8 cellular contexts compared by ENCODE assay signal in genomic region chr6:30907758-30908591, GRCh38. TPM values are rescaled to one million over a fixed set of nuclear protein-coding genes. Genes with fewer than 3 reads are reported as not detected.
DNase-seq lines count a peak whose midpoint lies in the region; ATAC-seq and TF ChIP-seq lines count a peak whose summit lies in the region.

GTF2H4 (plus strand) TSS chr6:30908207.

- H3K9ac ChIP-seq in HUES64 (ENCODE audit: low read depth, low read length): peak within 1 kb of the TSS; percentile 85
- H3K9ac ChIP-seq in OCI-LY1 (ENCODE audit: low read length): peak within 1 kb of the TSS; percentile 82

- peak within 1 kb of the TSS; percentile 99 for H3K4me3 ChIP-seq in HUES64 (ENCODE audit: low read length)
- H3K4me3 ChIP-seq in OCI-LY1 (ENCODE audit: low read depth, low read length, poor library complexity, severe bottlenecking): peak within 1 kb of the TSS; percentile 73
- peak within 1 kb of the TSS; percentile 99 for H3K4me3 ChIP-seq in mesodermal cell (ENCODE audit: extremely low read depth, insufficient read depth, low read length, poor library complexity, severe bottlenecking)

- ATAC-seq in GM21447 (IDR thresholded peaks at IDR 0.05; ENCODE audit: unreplicated experiment): peak; percentile 93

- no peaks in the 10 kb centered on the region for H3K79me2 ChIP-seq in OCI-LY1 (ENCODE audit: insufficient read depth, low read length)

- WGBS in HUES64: 2% methylated on average over 49 of the region's 49 CpGs
- WGBS in mesodermal cell (ENCODE audit: insufficient coverage in 2 of 2), 2 experiments: 2 to 3% methylated on average over 41 to 49 of the region's 49 CpGs

- H3K36me3 ChIP-seq in HUES64 (ENCODE audit: insufficient read depth, low read length): peaks cover 37% of the 10 kb centered on the region
- peaks cover under 1% of the 10 kb centered on the region; the same call in 1 of the 2 replicates for H3K36me3 ChIP-seq in OCI-LY1 (ENCODE audit: insufficient read depth, low read length)
- H3K36me3 ChIP-seq in mesodermal cell (ENCODE audit: control insufficient read depth, insufficient read depth, low read length): peaks cover 32% of the 10 kb centered on the region

- no peaks in the 10 kb centered on the region for H3K9me2 ChIP-seq in OCI-LY1 (ENCODE audit: low read depth, low read length)

- DNase-seq in Caki2 (ENCODE audit: low read depth): peak; percentile 99
- peak; percentile 94 for DNase-seq in activated CD8-positive, alpha-beta memory T cell treated with anti-CD3 and anti-CD28 coated beads, Interleukin-2, amount 50 U/mL, for 4 hours
- peak; percentile 86 to 95 for DNase-seq in stimulated activated CD8-positive, alpha-beta memory T cell treated with anti-CD3 and anti-CD28 coated beads, Interleukin-15, amount 100 ng/mL, for 4 hours (ENCODE audit: low read depth in 2 of 2)

- H2AFZ ChIP-seq in OCI-LY1 (ENCODE audit: low read length): no peak within 1 kb of the TSS

- H3K27ac ChIP-seq in HUES64 (ENCODE audit: low read depth, low read length) (peak within 1 kb of the TSS; percentile 58; the same call in 1 of the 2 replicates), OCI-LY1 (ENCODE audit: low read depth, low read length, poor library complexity, severe bottlenecking) (no peak within 1 kb of the TSS), mesodermal cell (ENCODE audit: low read depth, low read length, severe bottlenecking) (no peak within 1 kb of the TSS)

- TF ChIP-seq CTCF in OCI-LY1 (IDR thresholded peaks at IDR 0.05; ENCODE audit: low read length): no peak

- H3K4me2 ChIP-seq in OCI-LY1 (ENCODE audit: low read length): peak within 1 kb of the TSS; percentile 78

- no peaks in the 10 kb centered on the region; the same call in 1 of the 2 replicates for H3F3A ChIP-seq in OCI-LY1 (ENCODE audit: insufficient read depth, low read length)

- no peaks in the 10 kb centered on the region for H4K20me1 ChIP-seq in OCI-LY1 (ENCODE audit: insufficient read depth, low read length)

- in situ Hi-C loops in Caki2 (cut with HindIII; ENCODE audit: low pct_unique_long_range_greater_than_20kb, low sequenced_read_pairs): no loop called here
- in situ Hi-C loops in endometrial microvascular endothelial cells (cut with HindIII; ENCODE audit: inconsistent ontology term, low pct_unique_long_range_greater_than_20kb, low sequenced_read_pairs): no loop called here

- H3K4me1 ChIP-seq in HUES64 (ENCODE audit: insufficient read depth, low read length) (peaks cover 9% of the 10 kb centered on the region; the same call in 1 of the 2 replicates), OCI-LY1 (ENCODE audit: insufficient read depth, low read length, severe bottlenecking) (peaks cover 10% of the 10 kb centered on the region), mesodermal cell (ENCODE audit: control insufficient read depth, insufficient read depth, low read length, poor library complexity, severe bottlenecking) (no peaks in the 10 kb centered on the region)

- H3K27me3 ChIP-seq in HUES64 (ENCODE audit: insufficient read depth, low read length) (no peaks in the 10 kb centered on the region), OCI-LY1 (ENCODE audit: insufficient read depth, low read length) (no peaks in the 10 kb centered on the region)

- H3K9me3 ChIP-seq in HUES64 (ENCODE audit: insufficient read depth, low read depth, low read length) (no peaks in the 10 kb centered on the region), OCI-LY1 (ENCODE audit: low read length) (no peaks in the 10 kb centered on the region), mesodermal cell (ENCODE audit: control insufficient read depth, low read length) (no peaks in the 10 kb centered on the region)

RNA-seq across cellular contexts. Expression of gene GTF2H4, which starts in this region (rescaled TPM):
- 49.7 and 58.5 TPM in 2 replicates for total RNA-seq in Caki2 (2014; rRNA removed; shearing (Covaris generic); ENCODE audit: low replicate concordance)
- 31.2 TPM for polyA plus RNA-seq in HUES64 (2013, experiment 1 of 2)
- 24.7 TPM for polyA plus RNA-seq in HUES64 (2013, experiment 2 of 2)
- 11.6 TPM for total RNA-seq in endometrial microvascular endothelial cells (ENCODE audit: inconsistent ontology term)
- polyA plus RNA-seq in mesodermal cell (2013, experiment 1 of 2): 45.8 TPM
- 34.3 TPM for polyA plus RNA-seq in mesodermal cell (2013, experiment 2 of 2)
